In genomic region chr3:535566-536416, GRCh38 we compare ENCODE assay signal across 9 cellular contexts.
A peak's percentile ranks its signal among the peaks of the same experiment; 100 is the strongest.
DNase-seq lines count a peak whose midpoint lies in the region; ATAC-seq, FAIRE-seq and TF ChIP-seq lines count a peak whose summit lies in the region.
"Had no signal": no experiment of that assay in that cellular context is flagged by ENCODE, and none has a peak within 500 bp of the region (broad histone marks: within the 10 kb centered on the region; RNA-seq: fewer than 3 reads in every experiment).

No MANE protein-coding gene starts in this region.

- no peak overlapping the region for H2BK20ac ChIP-seq in H1 (ENCODE audit: low read length)

- no peaks in the 10 kb centered on the region for H3K4me1 Mint-ChIP-seq in CD8-positive, alpha-beta memory T cell

- H3K4me3 Mint-ChIP-seq in CD8-positive, alpha-beta memory T cell = no peak overlapping the region

- H3K4me1 ChIP-seq in H1 (replicated peaks in 1 of 4; ENCODE audit: control insufficient read depth in 3 of 4, insufficient read depth in 4 of 4, low read length in 3 of 4) (no peaks in the 10 kb centered on the region), muscle layer of duodenum (ENCODE audit: control insufficient read depth in 1 of 2, insufficient read depth in 2 of 2, low read length in 2 of 2) (no peaks in the 10 kb centered on the region)
- no peaks in the 10 kb centered on the region for H3K4me1 ChIP-seq in CD8-positive, alpha-beta memory T cell (ENCODE audit: insufficient read depth, low read length)

- WGBS in H1 (ENCODE audit: extremely low coverage in 1 of 2, insufficient coverage in 1 of 2, insufficient read length in 1 of 2, insufficient replicate concordance in 2 of 2, low coverage in 1 of 2, low lambda C conversion rate in 2 of 2, missing lambda C conversion rate in 1 of 2), 2 experiments = 74% methylated on average over 20 of the region's 51 CpGs; no CpG with 5 or more reads in 1 of the 2 experiments

- H4K20me1 ChIP-seq in H1 (replicated peaks in 1 of 2; ENCODE audit: control insufficient read depth in 1 of 2, insufficient read depth in 2 of 2, low read length in 2 of 2) = no peaks in the 10 kb centered on the region

- no peaks in the 10 kb centered on the region for H3K79me1 ChIP-seq in H1 (ENCODE audit: low read depth, low read length)

- H3K14ac ChIP-seq in H1 (ENCODE audit: insufficient read length) = no peak overlapping the region

- H3K9me3 Mint-ChIP-seq in CD8-positive, alpha-beta memory T cell = peaks cover 3 to 29% (median 19%) of the 10 kb centered on the region in 5 donors

- peak; percentile 59 to 70 (median 68) for TF ChIP-seq CTCF in H1 (IDR thresholded peaks at IDR 0.05; ENCODE audit: control extremely low read depth in 1 of 3, insufficient read depth in 1 of 3, low read depth in 1 of 3, low read length in 3 of 3)

- no peak overlapping the region for H3K18ac ChIP-seq in H1 (ENCODE audit: extremely low read depth, low read length)

- peak overlapping the region in 1 of 4 experiments; percentile 62; a peak in 1 of 7 replicates for H3K9ac ChIP-seq in H1 (replicated peaks in 1 of 4; ENCODE audit: extremely low read depth in 1 of 4, low read depth in 3 of 4, low read length in 3 of 4)

- no peak overlapping the region for H4K91ac ChIP-seq in H1 (replicated peaks; ENCODE audit: insufficient read length, low read length)

- H3K4ac ChIP-seq in H1 (replicated peaks; ENCODE audit: insufficient read length, low read depth, low read length) = no peak overlapping the region

- H3K27me3 ChIP-seq in H1 (replicated peaks in 1 of 4; ENCODE audit: control insufficient read depth in 3 of 4, extremely low read depth in 1 of 4, insufficient read depth in 3 of 4, low read length in 3 of 4) (no peaks in the 10 kb centered on the region), muscle layer of duodenum (ENCODE audit: low read depth, low read length) (no peaks in the 10 kb centered on the region)
- H3K27me3 ChIP-seq in CD8-positive, alpha-beta memory T cell (ENCODE audit: insufficient read depth, low read length, poor library complexity, severe bottlenecking) = no peaks in the 10 kb centered on the region

- H3K9me3 ChIP-seq in H1 (ENCODE audit: insufficient read depth in 2 of 2, low read depth in 1 of 2, low read length in 1 of 2) = 0 out of 4 replicates have a peak, but pooled peaks cover 0 to 4% of the 10 kb centered on the region in 2 experiments
- H3K9me3 ChIP-seq in muscle layer of duodenum (ENCODE audit: control insufficient read depth in 1 of 2, low read length in 2 of 2) = peaks cover 0 to 6% of the 10 kb centered on the region in 2 donors
- no peaks in the 10 kb centered on the region for H3K9me3 ChIP-seq in CD8-positive, alpha-beta memory T cell (ENCODE audit: low read length)

- H2BK120ac ChIP-seq in H1 (replicated peaks; ENCODE audit: low read depth, low read length) = no peak overlapping the region

- H2BK5ac ChIP-seq in H1 (ENCODE audit: low read depth, low read length) = no peak overlapping the region

- H3K79me2 ChIP-seq in H1 (ENCODE audit: control insufficient read depth in 1 of 2, insufficient read depth in 2 of 2, low read length in 2 of 2) = no peaks in the 10 kb centered on the region

- no peak overlapping the region for H4K8ac ChIP-seq in H1 (ENCODE audit: extremely low read depth, insufficient read depth, low read length)

- H2AFZ ChIP-seq in H1 (ENCODE audit: low read length) = peak overlapping the region; percentile 97

- no peaks in the 10 kb centered on the region for H3K23me2 ChIP-seq in H1 (ENCODE audit: low read depth, low read length)

- TF ChIP-seq RAD21 in H1 (IDR thresholded peaks at IDR 0.05 in 1 of 2, conservative IDR thresholded peaks at IDR 0.05 in 1 of 2; ENCODE audit: low read depth in 2 of 2, low read length in 2 of 2) = peak; percentile 27 to 54; a peak in 3 of 4 replicates

- H3K36me3 ChIP-seq in H1 (ENCODE audit: control insufficient read depth in 2 of 4, insufficient read depth in 4 of 4, low read length in 3 of 4) (no peaks in the 10 kb centered on the region), muscle layer of duodenum (ENCODE audit: control insufficient read depth in 1 of 2, insufficient read depth in 2 of 2, low read length in 2 of 2) (no peaks in the 10 kb centered on the region)
- H3K36me3 ChIP-seq in CD8-positive, alpha-beta memory T cell (ENCODE audit: insufficient read depth, low read length) = no peaks in the 10 kb centered on the region

- H3K27ac Mint-ChIP-seq in CD8-positive, alpha-beta memory T cell = no peak overlapping the region

- H3K36me3 Mint-ChIP-seq in CD8-positive, alpha-beta memory T cell = no peaks in the 10 kb centered on the region

- H3K27ac ChIP-seq in H1 (ENCODE audit: low read depth, low read length) (no peak overlapping the region), muscle layer of duodenum (ENCODE audit: low read length) (no peak overlapping the region)
- no peak overlapping the region for H3K27ac ChIP-seq in CD8-positive, alpha-beta memory T cell (ENCODE audit: low read depth, low read length)

- no peak overlapping the region for H3K56ac ChIP-seq in H1 (replicated peaks; ENCODE audit: insufficient read length, low read depth, low read length)

- H3K4me2 ChIP-seq in H1 (ENCODE audit: insufficient read depth in 1 of 2, low read depth in 2 of 2, low read length in 2 of 2) = peak overlapping the region; percentile 64 to 75

- TF ChIP-seq POLR2A in H1 (IDR thresholded peaks at IDR 0.05; ENCODE audit: control extremely low read depth in 1 of 2, low read depth in 2 of 2, low read length in 2 of 2) = no peak

- POLR2A ChIA-PET in H1 (lab: Charles Lee; ENCODE audit: partially characterized antibody) = no interaction called here
- POLR2A ChIA-PET in CD8-positive, alpha-beta memory T cell (lab: Charles Lee) = no interaction called here

- H2BK15ac ChIP-seq in H1 (ENCODE audit: low read length) = no peak overlapping the region

- H4K5ac ChIP-seq in H1 (ENCODE audit: insufficient read length, low read depth, low read length) = no peak overlapping the region

- TF ChIP-seq EP300 in H1 (IDR thresholded peaks at IDR 0.05; ENCODE audit: borderline replicate concordance in 1 of 2, low read depth in 2 of 2, low read length in 2 of 2) = no peak

- H2AK5ac ChIP-seq in H1 (ENCODE audit: low read depth, low read length) = no peak overlapping the region

- CTCF ChIA-PET in H1 (lab: Charles Lee; ENCODE audit: partially characterized antibody) = interaction anchor here (1.1 to 2.3 kb wide), 8 partner anchors 10 to 99 kb away, joined by 3 to 7 read pairs (median 5); no protein-coding TSS in a partner anchor
- CTCF ChIA-PET in CD8-positive, alpha-beta memory T cell (lab: Charles Lee) = no interaction called here

- DNase-seq in AG08396 (ENCODE audit: low spot score) (peak; percentile 25), H1 (ENCODE audit: low read depth in 1 of 2, low spot score in 2 of 2) (peak; percentile 17 to 69), NCI-H524 (lab: John Stamatoyannopoulos, UW) (no peak), NCI-H82 (lab: John Stamatoyannopoulos, UW) (no peak)
- DNase-seq in CD8-positive, alpha-beta memory T cell = no peak
- DNase-seq: DMS153 had no signal

- H3K23ac ChIP-seq in H1 (ENCODE audit: insufficient read length) = no peak overlapping the region

- H2BK12ac ChIP-seq in H1 (ENCODE audit: low read depth, low read length) = no peak overlapping the region

- ATAC-seq in HG03460 (IDR thresholded peaks at IDR 0.05; ENCODE audit: unreplicated experiment) = peak; percentile 77
- ATAC-seq in GM21723 (IDR thresholded peaks at IDR 0.05; ENCODE audit: unreplicated experiment) = no peak

- peak overlapping the region; percentile 18 to 61 (median 42); a peak in 7 of 8 replicates for H3K4me3 ChIP-seq in H1 (ENCODE audit: extremely low read depth in 1 of 4, insufficient read depth in 2 of 4, low read depth in 3 of 4, low read length in 4 of 4)
- peak overlapping the region; percentile 38 to 61 for H3K4me3 ChIP-seq in muscle layer of duodenum (ENCODE audit: low read depth in 1 of 2, low read length in 2 of 2)
- H3K4me3 ChIP-seq in CD8-positive, alpha-beta memory T cell (ENCODE audit: low read length) = no peak overlapping the region

- FAIRE-seq in H1 (lab: Jason Lieb, UNC) = no peak

- no peaks in the 10 kb centered on the region for H3K27me3 Mint-ChIP-seq in CD8-positive, alpha-beta memory T cell

TF ChIP-seq in H1, 55 proteins besides CTCF, POLR2A, EP300 and RAD21:
- TF ChIP-seq MAX (IDR thresholded peaks at IDR 0.05) (0 out of 2 replicates have a peak, but pooled peaks have one; percentile 55), BACH1 (IDR thresholded peaks at IDR 0.05; ENCODE audit: low read length) (peak; percentile 48; the same call in 1 of the 2 replicates), GABPA (IDR thresholded peaks at IDR 0.05; ENCODE audit: borderline replicate concordance, insufficient read depth, low read length) (no peak), KDM4A (IDR thresholded peaks at IDR 0.05; ENCODE audit: low read depth, low read length, severe bottlenecking) (peak; percentile 70), CBX5 (IDR thresholded peaks at IDR 0.05; ENCODE audit: low read depth, low read length) (no peak), TBP (IDR thresholded peaks at IDR 0.05; ENCODE audit: low read depth, low read length) (peak; percentile 46), SP1 (IDR thresholded peaks at IDR 0.05; ENCODE audit: low read depth, low read length) (peak; percentile 62; the same call in 1 of the 2 replicates), E2F6 (IDR thresholded peaks at IDR 0.05) (peak; percentile 32; the same call in 1 of the 2 replicates), TAF1 (IDR thresholded peaks at IDR 0.05; ENCODE audit: low read depth, low read length) (0 out of 2 replicates have a peak, but pooled peaks have one; percentile 39), CHD1 (IDR thresholded peaks at IDR 0.05; ENCODE audit: low read depth, low read length) (no peak)

Comparison
In these comparisons a context has a peak if more than half of its experiments do, and no peak if none do; other contexts are left out.
1. DNase-seq: peak in AG08396 (single experiment) and H1 (2 of 2); none in CD8-positive, alpha-beta memory T cell (0 of 5), NCI-H524 (0 of 2) and NCI-H82 (single experiment).